28 cellular contexts compared by ENCODE assay signal in genomic region chr1:168823988-168824387, GRCh38.
"Had no signal": no experiment of that assay in that cellular context is flagged by ENCODE, and none has a peak within 500 bp of the region (broad histone marks: within the 10 kb centered on the region; RNA-seq: fewer than 3 reads in every experiment).

No MANE protein-coding gene starts in this region.

- DNase-seq: activated CD4-positive, alpha-beta memory T cell treated with anti-CD3 and anti-CD28 coated beads, Interleukin-2, amount 10 ng/mL, durations not matched to agents 7 days and 5 days; activated CD4-positive, alpha-beta T cell treated with anti-CD3 and anti-CD28 coated beads for 1 hour; activated CD4-positive, CD25-positive, alpha-beta regulatory T cell; activated CD8-positive, alpha-beta memory T cell treated with anti-CD3 and anti-CD28 coated beads, Interleukin-2, amount 10 ng/mL, durations not matched to agents 7 days and 5 days; activated CD8-positive, alpha-beta memory T cell treated with anti-CD3 and anti-CD28 coated beads, Interleukin-2, amount 50 U/mL, for 48 hours; activated effector memory CD4-positive, alpha-beta T cell treated with Interleukin-2 at 50 U/mL for 16 hours; activated naive CD4-positive, alpha-beta T cell treated with anti-CD3 and anti-CD28 coated beads, Interleukin-2, amount 10 ng/mL, durations not matched to agents 7 days and 5 days; anterior cingulate cortex; MM.1S; MV-4-11; NCI-H1092; NCI-H146; NCI-H187; NCI-H2029 treated with DMSO at 0.1 percent for 48 hours; NCI-H2107; NCI-H2171; NCI-H510A; NCI-H526; NCI-H774; SW 1271; T-helper 1 cell; T-helper 9 cell had no signal

- ATAC-seq: activated CD8-positive, alpha-beta memory T cell treated with anti-CD3 and anti-CD28 coated beads, Interleukin-2, amount 10 ng/mL, durations not matched to agents 7 days and 5 days; Panc1 had no signal

- H3K36me3 Mint-ChIP-seq: activated CD8-positive, alpha-beta memory T cell treated with anti-CD3 and anti-CD28 coated beads, Interleukin-2, amount 10 ng/mL, durations not matched to agents 7 days and 5 days; activated naive CD4-positive, alpha-beta T cell treated with anti-CD3 and anti-CD28 coated beads, Interleukin-2, amount 10 ng/mL, durations not matched to agents 7 days and 5 days; activated naive CD8-positive, alpha-beta T cell; brain had no signal

- H3K9me3 Mint-ChIP-seq: activated CD4-positive, alpha-beta memory T cell treated with anti-CD3 and anti-CD28 coated beads, Interleukin-2, amount 10 ng/mL, durations not matched to agents 7 days and 5 days; activated naive CD4-positive, alpha-beta T cell treated with anti-CD3 and anti-CD28 coated beads, Interleukin-2, amount 10 ng/mL, durations not matched to agents 7 days and 5 days; activated naive CD8-positive, alpha-beta T cell treated with anti-CD3 and anti-CD28 coated beads, Interleukin-2, amount 50 U/mL, for 24 hours had no signal

- H3K27ac Mint-ChIP-seq: activated CD4-positive, alpha-beta memory T cell treated with anti-CD3 and anti-CD28 coated beads, Interleukin-2, amount 10 ng/mL, durations not matched to agents 7 days and 5 days; activated CD8-positive, alpha-beta memory T cell treated with anti-CD3 and anti-CD28 coated beads, Interleukin-2, amount 10 ng/mL, durations not matched to agents 7 days and 5 days; activated naive CD4-positive, alpha-beta T cell treated with anti-CD3 and anti-CD28 coated beads, Interleukin-2, amount 10 ng/mL, durations not matched to agents 7 days and 5 days; activated naive CD8-positive, alpha-beta T cell; activated naive CD8-positive, alpha-beta T cell treated with anti-CD3 and anti-CD28 coated beads, Interleukin-2, amount 50 U/mL, for 24 hours; brain had no signal

- H3K27ac ChIP-seq: KMS-11, VCaP had no signal

- H3K4me3 Mint-ChIP-seq: activated CD4-positive, alpha-beta memory T cell treated with anti-CD3 and anti-CD28 coated beads, Interleukin-2, amount 10 ng/mL, durations not matched to agents 7 days and 5 days; activated CD8-positive, alpha-beta memory T cell treated with anti-CD3 and anti-CD28 coated beads, Interleukin-2, amount 10 ng/mL, durations not matched to agents 7 days and 5 days; activated naive CD4-positive, alpha-beta T cell treated with anti-CD3 and anti-CD28 coated beads, Interleukin-2, amount 10 ng/mL, durations not matched to agents 7 days and 5 days; activated naive CD8-positive, alpha-beta T cell; activated naive CD8-positive, alpha-beta T cell treated with anti-CD3 and anti-CD28 coated beads, Interleukin-2, amount 50 U/mL, for 24 hours; brain had no signal

- H3K4me1 Mint-ChIP-seq: activated naive CD4-positive, alpha-beta T cell treated with anti-CD3 and anti-CD28 coated beads, Interleukin-2, amount 10 ng/mL, durations not matched to agents 7 days and 5 days; brain had no signal

- H3K27me3 Mint-ChIP-seq: activated CD4-positive, alpha-beta memory T cell treated with anti-CD3 and anti-CD28 coated beads, Interleukin-2, amount 10 ng/mL, durations not matched to agents 7 days and 5 days; activated CD8-positive, alpha-beta memory T cell treated with anti-CD3 and anti-CD28 coated beads, Interleukin-2, amount 10 ng/mL, durations not matched to agents 7 days and 5 days; activated naive CD4-positive, alpha-beta T cell treated with anti-CD3 and anti-CD28 coated beads, Interleukin-2, amount 10 ng/mL, durations not matched to agents 7 days and 5 days; activated naive CD8-positive, alpha-beta T cell; activated naive CD8-positive, alpha-beta T cell treated with anti-CD3 and anti-CD28 coated beads, Interleukin-2, amount 50 U/mL, for 24 hours had no signal
